19 cellular contexts compared by ENCODE assay signal in genomic region chr18:46866524-46866923, GRCh38. TPM values are rescaled to one million over a fixed set of nuclear protein-coding genes. Genes with fewer than 3 reads are reported as not detected.
"Had no signal": no experiment of that assay in that cellular context is flagged by ENCODE, and none has a peak within 500 bp of the region (broad histone marks: within the 10 kb centered on the region; RNA-seq: fewer than 3 reads in every experiment).

No MANE protein-coding gene starts in this region.

- H3K4me3 ChIP-seq: heart right ventricle, sigmoid colon, skin epidermis, stomach, thoracic aorta, transverse colon had no signal

- H3K4me3 Mint-ChIP-seq: nephron progenitor cell had no signal

- DNase-seq: dermis blood vessel endothelial cell; heart right ventricle; hypothalamus; kidney glomerular epithelial cell; naive thymus-derived CD4-positive, alpha-beta T cell; nephron progenitor cell; sigmoid colon; stimulated activated CD4-positive, alpha-beta T cell treated with anti-CD3 and anti-CD28 coated beads, Interleukin-2, amount 100 ng/mL, for 24 hours; stimulated activated CD4-positive, alpha-beta T cell treated with anti-CD3 and anti-CD28 coated beads, Interleukin-4, amount 100 ng/mL, for 4 hours; stimulated activated naive CD4-positive, alpha-beta T cell; stomach; substantia nigra; transverse colon had no signal

- H3K27ac Mint-ChIP-seq: nephron progenitor cell had no signal

- H3K27me3 ChIP-seq: heart right ventricle, sigmoid colon, stomach, transverse colon had no signal

- H3K27me3 Mint-ChIP-seq: naive thymus-derived CD4-positive, alpha-beta T cell had no signal

- H3K4me1 Mint-ChIP-seq: nephron progenitor cell had no signal

- ATAC-seq: esophagus mucosa; heart right ventricle; naive thymus-derived CD4-positive, alpha-beta T cell had no signal

- H3K4me1 ChIP-seq: sigmoid colon, stomach had no signal

- H3K27ac ChIP-seq: heart right ventricle, sigmoid colon, skin epidermis, stomach, thoracic aorta, transverse colon had no signal

- FAIRE-seq: colon, frontal cortex, islet of Langerhans had no signal

RNA-seq across cellular contexts. Expression of gene KATNAL2, which starts 50.9 kb away (rescaled TPM):
- polyA plus RNA-seq: naive thymus-derived CD4-positive, alpha-beta T cell had no signal
